ENCODE assay signal across 1 cellular context in the genomic region with DNA sequence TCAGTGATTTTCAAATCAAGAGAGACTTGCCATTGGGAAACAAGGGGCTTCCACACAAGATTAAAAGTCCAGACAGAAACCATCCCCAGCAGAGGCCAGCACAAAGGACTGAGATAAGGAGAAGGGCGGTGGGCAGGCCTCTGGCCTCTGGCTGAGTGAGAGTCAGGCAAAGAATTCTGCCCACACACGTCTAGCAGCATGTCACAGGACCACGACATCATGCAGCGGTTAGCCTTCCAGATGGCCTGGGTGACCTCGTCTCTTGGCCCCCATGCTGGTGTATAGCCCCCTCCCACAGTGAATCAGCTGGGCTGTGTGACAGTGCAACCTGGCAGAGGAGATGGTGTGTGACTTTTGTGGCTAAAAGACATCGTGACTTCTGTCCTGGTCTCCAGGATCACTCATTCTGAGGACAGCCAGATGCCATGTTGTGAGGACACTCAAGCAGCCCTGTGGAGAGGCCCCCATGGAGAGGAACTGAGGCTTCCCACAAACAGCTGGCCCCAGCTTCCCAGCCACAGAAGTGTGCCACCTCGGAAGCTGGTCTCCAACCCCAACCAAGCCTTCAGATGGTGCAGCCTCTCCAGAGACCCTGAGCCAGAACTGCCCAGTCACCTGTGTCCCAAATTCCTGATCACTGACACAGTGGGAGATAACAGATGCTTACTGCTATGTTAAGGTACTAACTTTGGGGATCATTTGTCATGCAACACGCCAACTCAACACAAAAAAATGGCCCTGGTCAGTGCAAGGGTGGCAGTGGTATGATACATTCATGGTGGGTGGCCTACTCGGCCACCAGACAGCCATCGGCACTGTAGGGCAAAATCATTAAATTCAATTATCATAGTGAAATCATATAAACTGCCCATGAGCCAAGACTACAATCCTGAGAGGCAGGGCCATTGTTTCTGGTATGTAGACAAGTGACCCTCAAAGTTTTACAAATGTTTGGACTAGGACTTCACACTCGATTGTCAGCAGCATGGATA.
TF ChIP-seq lines count a peak whose summit lies in the region.

No MANE protein-coding gene starts in this region.

TF ChIP-seq in SK-N-SH treated with all-trans-retinoic acid at 6 μM for 48 hours, 23 proteins besides CTCF, POLR2A, EP300 and RAD21 (continued from another document):
- no peak for TF ChIP-seq BACH2 (CRISPR knock-in tag; IDR thresholded peaks at IDR 0.05; ENCODE audit: borderline replicate concordance)
- TF ChIP-seq PPARA (CRISPR knock-in tag; IDR thresholded peaks at IDR 0.05; ENCODE audit: borderline replicate concordance): no peak
- no peak for TF ChIP-seq GLIS3 (CRISPR knock-in tag; IDR thresholded peaks at IDR 0.05)
- TF ChIP-seq, protein P1, sequence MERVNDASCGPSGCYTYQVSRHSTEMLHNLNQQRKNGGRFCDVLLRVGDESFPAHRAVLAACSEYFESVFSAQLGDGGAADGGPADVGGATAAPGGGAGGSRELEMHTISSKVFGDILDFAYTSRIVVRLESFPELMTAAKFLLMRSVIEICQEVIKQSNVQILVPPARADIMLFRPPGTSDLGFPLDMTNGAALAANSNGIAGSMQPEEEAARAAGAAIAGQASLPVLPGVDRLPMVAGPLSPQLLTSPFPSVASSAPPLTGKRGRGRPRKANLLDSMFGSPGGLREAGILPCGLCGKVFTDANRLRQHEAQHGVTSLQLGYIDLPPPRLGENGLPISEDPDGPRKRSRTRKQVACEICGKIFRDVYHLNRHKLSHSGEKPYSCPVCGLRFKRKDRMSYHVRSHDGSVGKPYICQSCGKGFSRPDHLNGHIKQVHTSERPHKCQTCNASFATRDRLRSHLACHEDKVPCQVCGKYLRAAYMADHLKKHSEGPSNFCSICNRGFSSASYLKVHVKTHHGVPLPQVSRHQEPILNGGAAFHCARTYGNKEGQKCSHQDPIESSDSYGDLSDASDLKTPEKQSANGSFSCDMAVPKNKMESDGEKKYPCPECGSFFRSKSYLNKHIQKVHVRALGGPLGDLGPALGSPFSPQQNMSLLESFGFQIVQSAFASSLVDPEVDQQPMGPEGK (CRISPR knock-in tag; IDR thresholded peaks at IDR 0.05; ENCODE audit: borderline replicate concordance): peak; percentile 64; the same call in 1 of the 2 replicates
- no peak for TF ChIP-seq ZC3H10 (CRISPR knock-in tag; IDR thresholded peaks at IDR 0.05)
- no peak for TF ChIP-seq ZNF8 (CRISPR knock-in tag; IDR thresholded peaks at IDR 0.05)
TF ChIP-seq in SK-N-SH treated with all-trans-retinoic acid at 6 μM for 48 hours: peak in this region for 3.
